Comparison of ENCODE assay signal across 7 cellular contexts in the genomic region with DNA sequence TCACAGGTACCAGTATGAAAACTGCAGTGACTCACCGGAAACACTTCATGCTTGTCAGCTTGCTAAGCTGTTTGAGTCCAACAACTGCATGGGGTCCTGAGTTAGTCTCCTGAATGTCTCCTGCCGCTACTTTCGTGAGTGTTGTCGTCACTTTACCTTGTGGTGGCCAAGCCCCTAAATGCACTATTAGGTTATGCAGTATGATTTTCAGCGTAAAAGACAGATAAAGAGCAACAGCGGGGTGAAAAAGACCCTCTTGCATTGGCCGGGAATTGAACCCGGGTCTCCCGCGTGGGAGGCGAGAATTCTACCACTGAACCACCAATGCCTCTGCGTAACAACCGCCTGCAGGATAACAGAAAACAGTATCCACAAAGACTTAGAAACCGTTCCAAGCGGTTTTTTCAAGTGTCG. TPM values are rescaled to one million over a fixed set of nuclear protein-coding genes. Genes with fewer than 3 reads are reported as not detected.
DNase-seq lines count a peak whose midpoint lies in the region; ATAC-seq and TF ChIP-seq lines count a peak whose summit lies in the region.
"Not testable (repeated sequence)": the region's sequence is repeated elsewhere in the genome, so short reads cannot be mapped to it uniquely, and the experiment has no call there.

No MANE protein-coding gene starts in this region.

- H3K36me3 ChIP-seq in HUES6 (ENCODE audit: control insufficient read depth, insufficient read depth, low read length); brain microvascular endothelial cell (replicated peaks); neuronal stem cell (replicated peaks in 1 of 2; ENCODE audit: control insufficient read depth in 2 of 2, insufficient read depth in 2 of 2, low read length in 2 of 2): not testable (repeated sequence)

- not testable (repeated sequence) for H3K27ac ChIP-seq in HUES6 (ENCODE audit: low read depth, low read length); brain microvascular endothelial cell; neuronal stem cell (replicated peaks; ENCODE audit: low read length)

- H3K4me1 Mint-ChIP-seq in WTC11 = not testable (repeated sequence)

- not testable (repeated sequence) for H3K36me3 Mint-ChIP-seq in WTC11

- not testable (repeated sequence) for H2AFZ ChIP-seq in neuronal stem cell (ENCODE audit: low read length)

- not testable (repeated sequence) for H3K9me3 ChIP-seq in HUES6 (ENCODE audit: control insufficient read depth, insufficient read depth, low read depth, low read length); neuronal stem cell (replicated peaks in 1 of 2; ENCODE audit: control insufficient read depth in 2 of 2, insufficient read depth in 1 of 2, low read depth in 1 of 2, low read length in 2 of 2)

- H3K9me3 Mint-ChIP-seq in WTC11 = not testable (repeated sequence)

- not testable (repeated sequence) for H3K4me2 ChIP-seq in neuronal stem cell (ENCODE audit: insufficient read depth, low read length, poor library complexity, severe bottlenecking)

- H3K23ac ChIP-seq in neuronal stem cell (ENCODE audit: low read depth, low read length, poor library complexity) = not testable (repeated sequence)

- H3K4me3 ChIP-seq in HUES6 (ENCODE audit: low read depth, low read length) = peak overlapping the region; percentile 34
- not testable (repeated sequence) for H3K4me3 ChIP-seq in brain microvascular endothelial cell (ENCODE audit: low read depth, low read length); neuronal stem cell (ENCODE audit: low read length in 2 of 2)

- not testable (repeated sequence) for H2BK12ac ChIP-seq in neuronal stem cell (ENCODE audit: low read length)

- H3K4ac ChIP-seq in neuronal stem cell (ENCODE audit: low read length) = not testable (repeated sequence)

- not testable (repeated sequence) for H2AK5ac ChIP-seq in neuronal stem cell (ENCODE audit: low read depth, low read length)

- DNase-seq in ELR (ENCODE audit: low read depth) (peak; percentile 79), NCI-H748 treated with DMSO at 0.1 percent for 48 hours (lab: John Stamatoyannopoulos, UW) (peak; percentile 66), WTC11 (ENCODE audit: low spot score) (peak; percentile 59), brain microvascular endothelial cell (peak; percentile 73), glomerular endothelial cell (ENCODE audit: extremely low read depth, low read depth, low spot score) (peak; percentile 45), neuronal stem cell (ENCODE audit: low spot score) (peak; percentile 63)

- not testable (repeated sequence) for H3K27ac Mint-ChIP-seq in WTC11

- not testable (repeated sequence) for H2BK15ac ChIP-seq in neuronal stem cell (ENCODE audit: low read length)

- POLR2A ChIA-PET in WTC11 (lab: Charles Lee) = not testable (repeated sequence)

- not testable (repeated sequence) for H4K91ac ChIP-seq in neuronal stem cell (ENCODE audit: low read depth, low read length, poor library complexity)

- in situ Hi-C loops in brain microvascular endothelial cell (cut with HindIII; ENCODE audit: low pct_ligation_motif_present, low sequenced_read_pairs) = not testable (repeated sequence)

- H3K27me3 Mint-ChIP-seq in WTC11 (ENCODE audit: low read depth) = not testable (repeated sequence)

- no CpG with 5 or more reads among the region's 16 CpGs for WGBS in neuronal stem cell (ENCODE audit: extremely low coverage in 2 of 2, insufficient read length in 2 of 2, insufficient replicate concordance in 1 of 2), 2 donors

- H3K4me1 ChIP-seq in HUES6 (ENCODE audit: control insufficient read depth, insufficient read depth, low read length); neuronal stem cell (ENCODE audit: control insufficient read depth in 2 of 2, insufficient read depth in 1 of 2, low read depth in 1 of 2, low read length in 2 of 2): not testable (repeated sequence)

- ATAC-seq in WTC11 = peak; percentile 88

- H2BK5ac ChIP-seq in neuronal stem cell (ENCODE audit: low read length) = not testable (repeated sequence)

- not testable (repeated sequence) for H3K27me3 ChIP-seq in HUES6 (ENCODE audit: control insufficient read depth, insufficient read depth, low read length); brain microvascular endothelial cell (replicated peaks); neuronal stem cell (ENCODE audit: control insufficient read depth in 3 of 3, insufficient read depth in 3 of 3, low read depth in 1 of 3, low read length in 3 of 3)

- not testable (repeated sequence) for H3K14ac ChIP-seq in neuronal stem cell (ENCODE audit: low read length)

- not testable (repeated sequence) for H3K79me1 ChIP-seq in neuronal stem cell (ENCODE audit: low read depth, low read length)

- not testable (repeated sequence) for H3K9ac ChIP-seq in HUES6 (ENCODE audit: low read length); neuronal stem cell (ENCODE audit: low read depth, low read length, poor library complexity)

- H2BK120ac ChIP-seq in neuronal stem cell (ENCODE audit: low read depth, low read length) = not testable (repeated sequence)

- H3K4me3 Mint-ChIP-seq in WTC11 = peak overlapping the region; percentile 54

- H3K18ac ChIP-seq in neuronal stem cell (ENCODE audit: low read length) = not testable (repeated sequence)

- not testable (repeated sequence) for TF ChIP-seq CTCF in WTC11 (IDR thresholded peaks at IDR 0.05); brain microvascular endothelial cell (IDR thresholded peaks at IDR 0.05; ENCODE audit: low read depth, low read length, missing control alignments)

- CTCF ChIA-PET in WTC11 (lab: Charles Lee) = not testable (repeated sequence)

- H4K8ac ChIP-seq in neuronal stem cell (ENCODE audit: low read depth, low read length) = not testable (repeated sequence)

TF ChIP-seq in WTC11, 78 proteins besides CTCF, POLR2A, EP300 and RAD21:
- TF ChIP-seq GABPB1 (CRISPR knock-in tag; IDR thresholded peaks at IDR 0.05) = peak; percentile 18; the same call in 1 of the 2 replicates
TF ChIP-seq in WTC11: peak in this region for 1; not testable (repeated sequence) for 77.

RNA-seq across cellular contexts. Expression of a gene that starts 31.6 kb away (rescaled TPM):
- total RNA-seq in WTC11 (2021) (1,028 to 1,267 TPM (median 1,197 TPM) in 3 replicates), glomerular endothelial cell (under 0.01 TPM in 2 replicates)
- 14.3 TPM for polyA plus RNA-seq in neuronal stem cell (2013, experiment 1 of 2)
- polyA plus RNA-seq in neuronal stem cell (2013, experiment 2 of 2) = 15.9 TPM

Comparison
In these comparisons a context has a peak if more than half of its experiments do, and no peak if none do; other contexts are left out.
1. RNA of a gene that starts 31.6 kb away (total RNA-seq): 1,028 to 1,267 TPM in WTC11; under 0.01 TPM in glomerular endothelial cell; every median in the first group is over 1,000 times any median in the second.
2. Peak in every context shown above with its lines, with median percentiles within 50 percentile points of each other: DNase-seq.